Comparison of ENCODE assay signal across 1 cellular context in the genomic region with DNA sequence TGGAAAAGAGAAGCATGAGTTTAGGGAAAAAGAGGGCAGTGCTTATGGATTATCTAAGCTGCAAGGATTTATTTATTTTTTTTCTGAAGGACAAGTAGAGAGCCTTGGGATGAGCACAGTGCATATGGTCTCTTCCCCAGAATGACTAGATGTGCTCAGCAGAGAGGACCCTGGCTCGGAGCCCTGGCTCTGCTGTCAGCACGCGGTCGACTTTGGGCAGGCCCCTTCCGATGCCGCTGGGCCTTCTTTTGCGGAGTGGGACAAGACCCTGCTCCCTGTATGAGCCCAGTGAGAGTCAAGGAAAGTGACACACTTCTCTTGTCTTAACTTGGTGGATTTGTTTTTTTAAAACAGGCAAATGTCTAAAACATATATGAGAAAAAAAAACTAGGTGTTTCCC.
TF ChIP-seq lines count a peak whose summit lies in the region.

No MANE protein-coding gene starts in this region.

TF ChIP-seq in GM23338, 12 proteins besides CTCF, POLR2A, EP300 and RAD21 (continued from another document):
- TF ChIP-seq, protein P1, sequence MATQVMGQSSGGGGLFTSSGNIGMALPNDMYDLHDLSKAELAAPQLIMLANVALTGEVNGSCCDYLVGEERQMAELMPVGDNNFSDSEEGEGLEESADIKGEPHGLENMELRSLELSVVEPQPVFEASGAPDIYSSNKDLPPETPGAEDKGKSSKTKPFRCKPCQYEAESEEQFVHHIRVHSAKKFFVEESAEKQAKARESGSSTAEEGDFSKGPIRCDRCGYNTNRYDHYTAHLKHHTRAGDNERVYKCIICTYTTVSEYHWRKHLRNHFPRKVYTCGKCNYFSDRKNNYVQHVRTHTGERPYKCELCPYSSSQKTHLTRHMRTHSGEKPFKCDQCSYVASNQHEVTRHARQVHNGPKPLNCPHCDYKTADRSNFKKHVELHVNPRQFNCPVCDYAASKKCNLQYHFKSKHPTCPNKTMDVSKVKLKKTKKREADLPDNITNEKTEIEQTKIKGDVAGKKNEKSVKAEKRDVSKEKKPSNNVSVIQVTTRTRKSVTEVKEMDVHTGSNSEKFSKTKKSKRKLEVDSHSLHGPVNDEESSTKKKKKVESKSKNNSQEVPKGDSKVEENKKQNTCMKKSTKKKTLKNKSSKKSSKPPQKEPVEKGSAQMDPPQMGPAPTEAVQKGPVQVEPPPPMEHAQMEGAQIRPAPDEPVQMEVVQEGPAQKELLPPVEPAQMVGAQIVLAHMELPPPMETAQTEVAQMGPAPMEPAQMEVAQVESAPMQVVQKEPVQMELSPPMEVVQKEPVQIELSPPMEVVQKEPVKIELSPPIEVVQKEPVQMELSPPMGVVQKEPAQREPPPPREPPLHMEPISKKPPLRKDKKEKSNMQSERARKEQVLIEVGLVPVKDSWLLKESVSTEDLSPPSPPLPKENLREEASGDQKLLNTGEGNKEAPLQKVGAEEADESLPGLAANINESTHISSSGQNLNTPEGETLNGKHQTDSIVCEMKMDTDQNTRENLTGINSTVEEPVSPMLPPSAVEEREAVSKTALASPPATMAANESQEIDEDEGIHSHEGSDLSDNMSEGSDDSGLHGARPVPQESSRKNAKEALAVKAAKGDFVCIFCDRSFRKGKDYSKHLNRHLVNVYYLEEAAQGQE (IDR thresholded peaks at IDR 0.05; ENCODE audit: unreplicated experiment), result no peak
- TF ChIP-seq CREB1 (CRISPR knock-in tag; IDR thresholded peaks at IDR 0.05; ENCODE audit: low read depth) (no peak), NANOG (IDR thresholded peaks at IDR 0.05; ENCODE audit: borderline replicate concordance) (no peak), EZH2phosphoT487 (IDR thresholded peaks at IDR 0.05; ENCODE audit: unreplicated experiment) (no peak), JUNB (IDR thresholded peaks at IDR 0.05; ENCODE audit: unreplicated experiment) (no peak)
- TF ChIP-seq, protein P2, sequence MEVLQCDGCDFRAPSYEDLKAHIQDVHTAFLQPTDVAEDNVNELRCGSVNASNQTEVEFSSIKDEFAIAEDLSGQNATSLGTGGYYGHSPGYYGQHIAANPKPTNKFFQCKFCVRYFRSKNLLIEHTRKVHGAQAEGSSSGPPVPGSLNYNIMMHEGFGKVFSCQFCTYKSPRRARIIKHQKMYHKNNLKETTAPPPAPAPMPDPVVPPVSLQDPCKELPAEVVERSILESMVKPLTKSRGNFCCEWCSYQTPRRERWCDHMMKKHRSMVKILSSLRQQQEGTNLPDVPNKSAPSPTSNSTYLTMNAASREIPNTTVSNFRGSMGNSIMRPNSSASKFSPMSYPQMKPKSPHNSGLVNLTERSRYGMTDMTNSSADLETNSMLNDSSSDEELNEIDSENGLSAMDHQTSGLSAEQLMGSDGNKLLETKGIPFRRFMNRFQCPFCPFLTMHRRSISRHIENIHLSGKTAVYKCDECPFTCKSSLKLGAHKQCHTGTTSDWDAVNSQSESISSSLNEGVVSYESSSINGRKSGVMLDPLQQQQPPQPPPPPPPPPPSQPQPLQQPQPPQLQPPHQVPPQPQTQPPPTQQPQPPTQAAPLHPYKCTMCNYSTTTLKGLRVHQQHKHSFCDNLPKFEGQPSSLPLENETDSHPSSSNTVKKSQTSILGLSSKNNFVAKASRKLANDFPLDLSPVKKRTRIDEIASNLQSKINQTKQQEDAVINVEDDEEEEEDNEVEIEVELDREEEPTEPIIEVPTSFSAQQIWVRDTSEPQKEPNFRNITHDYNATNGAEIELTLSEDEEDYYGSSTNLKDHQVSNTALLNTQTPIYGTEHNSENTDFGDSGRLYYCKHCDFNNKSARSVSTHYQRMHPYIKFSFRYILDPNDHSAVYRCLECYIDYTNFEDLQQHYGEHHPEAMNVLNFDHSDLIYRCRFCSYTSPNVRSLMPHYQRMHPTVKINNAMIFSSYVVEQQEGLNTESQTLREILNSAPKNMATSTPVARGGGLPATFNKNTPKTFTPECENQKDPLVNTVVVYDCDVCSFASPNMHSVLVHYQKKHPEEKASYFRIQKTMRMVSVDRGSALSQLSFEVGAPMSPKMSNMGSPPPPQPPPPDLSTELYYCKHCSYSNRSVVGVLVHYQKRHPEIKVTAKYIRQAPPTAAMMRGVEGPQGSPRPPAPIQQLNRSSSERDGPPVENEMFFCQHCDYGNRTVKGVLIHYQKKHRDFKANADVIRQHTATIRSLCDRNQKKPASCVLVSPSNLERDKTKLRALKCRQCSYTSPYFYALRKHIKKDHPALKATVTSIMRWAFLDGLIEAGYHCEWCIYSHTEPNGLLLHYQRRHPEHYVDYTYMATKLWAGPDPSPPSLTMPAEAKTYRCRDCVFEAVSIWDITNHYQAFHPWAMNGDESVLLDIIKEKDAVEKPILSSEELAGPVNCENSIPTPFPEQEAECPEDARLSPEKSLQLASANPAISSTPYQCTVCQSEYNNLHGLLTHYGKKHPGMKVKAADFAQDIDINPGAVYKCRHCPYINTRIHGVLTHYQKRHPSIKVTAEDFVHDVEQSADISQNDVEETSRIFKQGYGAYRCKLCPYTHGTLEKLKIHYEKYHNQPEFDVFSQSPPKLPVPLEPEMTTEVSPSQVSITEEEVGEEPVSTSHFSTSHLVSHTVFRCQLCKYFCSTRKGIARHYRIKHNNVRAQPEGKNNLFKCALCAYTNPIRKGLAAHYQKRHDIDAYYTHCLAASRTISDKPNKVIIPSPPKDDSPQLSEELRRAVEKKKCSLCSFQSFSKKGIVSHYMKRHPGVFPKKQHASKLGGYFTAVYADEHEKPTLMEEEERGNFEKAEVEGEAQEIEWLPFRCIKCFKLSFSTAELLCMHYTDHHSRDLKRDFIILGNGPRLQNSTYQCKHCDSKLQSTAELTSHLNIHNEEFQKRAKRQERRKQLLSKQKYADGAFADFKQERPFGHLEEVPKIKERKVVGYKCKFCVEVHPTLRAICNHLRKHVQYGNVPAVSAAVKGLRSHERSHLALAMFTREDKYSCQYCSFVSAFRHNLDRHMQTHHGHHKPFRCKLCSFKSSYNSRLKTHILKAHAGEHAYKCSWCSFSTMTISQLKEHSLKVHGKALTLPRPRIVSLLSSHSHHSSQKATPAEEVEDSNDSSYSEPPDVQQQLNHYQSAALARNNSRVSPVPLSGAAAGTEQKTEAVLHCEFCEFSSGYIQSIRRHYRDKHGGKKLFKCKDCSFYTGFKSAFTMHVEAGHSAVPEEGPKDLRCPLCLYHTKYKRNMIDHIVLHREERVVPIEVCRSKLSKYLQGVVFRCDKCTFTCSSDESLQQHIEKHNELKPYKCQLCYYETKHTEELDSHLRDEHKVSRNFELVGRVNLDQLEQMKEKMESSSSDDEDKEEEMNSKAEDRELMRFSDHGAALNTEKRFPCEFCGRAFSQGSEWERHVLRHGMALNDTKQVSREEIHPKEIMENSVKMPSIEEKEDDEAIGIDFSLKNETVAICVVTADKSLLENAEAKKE (CRISPR knock-in tag; IDR thresholded peaks at IDR 0.05), result no peak
- TF ChIP-seq, protein P3, sequence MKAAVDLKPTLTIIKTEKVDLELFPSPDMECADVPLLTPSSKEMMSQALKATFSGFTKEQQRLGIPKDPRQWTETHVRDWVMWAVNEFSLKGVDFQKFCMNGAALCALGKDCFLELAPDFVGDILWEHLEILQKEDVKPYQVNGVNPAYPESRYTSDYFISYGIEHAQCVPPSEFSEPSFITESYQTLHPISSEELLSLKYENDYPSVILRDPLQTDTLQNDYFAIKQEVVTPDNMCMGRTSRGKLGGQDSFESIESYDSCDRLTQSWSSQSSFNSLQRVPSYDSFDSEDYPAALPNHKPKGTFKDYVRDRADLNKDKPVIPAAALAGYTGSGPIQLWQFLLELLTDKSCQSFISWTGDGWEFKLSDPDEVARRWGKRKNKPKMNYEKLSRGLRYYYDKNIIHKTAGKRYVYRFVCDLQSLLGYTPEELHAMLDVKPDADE (IDR thresholded peaks at IDR 0.05), result no peak
